ENCODE assay signal across 8 cellular contexts in genomic region chr12:120677765-120678473, GRCh38. TPM values are rescaled to one million over a fixed set of nuclear protein-coding genes. Genes with fewer than 3 reads are reported as not detected.
DNase-seq lines count a peak whose midpoint lies in the region; ATAC-seq, FAIRE-seq and TF ChIP-seq lines count a peak whose summit lies in the region.

No MANE protein-coding gene starts in this region.

- H3K4me1 ChIP-seq in CD4-positive, CD25-positive, alpha-beta regulatory T cell (ENCODE audit: control insufficient read depth, insufficient read depth, low read length, poor library complexity, severe bottlenecking) = peaks cover 7% of the 10 kb centered on the region
- peaks cover 0 to 25% (median 2%) of the 10 kb centered on the region in 12 donors for H3K4me1 ChIP-seq in heart left ventricle

- ATAC-seq in CD4-positive, CD25-positive, alpha-beta regulatory T cell (ENCODE audit: low read depth in 2 of 2) = peak; percentile 65
- ATAC-seq in GM21529 (IDR thresholded peaks at IDR 0.05; ENCODE audit: unreplicated experiment) = peak; percentile 58
- peak; percentile 81 to 94 (median 84) for ATAC-seq in heart left ventricle
- ATAC-seq in HG03469 (IDR thresholded peaks at IDR 0.05; ENCODE audit: unreplicated experiment) = no peak

- no peak for TF ChIP-seq CTCF in heart left ventricle (IDR thresholded peaks at IDR 0.05)
- TF ChIP-seq CTCF in progenitor cell of endocrine pancreas (IDR thresholded peaks at IDR 0.05; ENCODE audit: unreplicated experiment) = no peak

- peaks cover 22% of the 10 kb centered on the region for H3K27me3 Mint-ChIP-seq in CD4-positive, CD25-positive, alpha-beta regulatory T cell
- peaks cover 2% of the 10 kb centered on the region for H3K27me3 Mint-ChIP-seq in progenitor cell of endocrine pancreas

- intact Hi-C loops in heart left ventricle (cut with DNase I) = no loop called here

- H3K4me3 Mint-ChIP-seq in CD4-positive, CD25-positive, alpha-beta regulatory T cell = no peak overlapping the region
- no peak overlapping the region for H3K4me3 Mint-ChIP-seq in progenitor cell of endocrine pancreas (ENCODE audit: low read depth)

- peaks cover 0 to 3% (median 0%) of the 10 kb centered on the region in 7 donors for H3K9me3 Mint-ChIP-seq in CD4-positive, CD25-positive, alpha-beta regulatory T cell
- H3K9me3 Mint-ChIP-seq in progenitor cell of endocrine pancreas (ENCODE audit: low read depth) = no peaks in the 10 kb centered on the region

- H3K4me1 Mint-ChIP-seq in CD4-positive, CD25-positive, alpha-beta regulatory T cell = peaks cover 0 to 6% (median 3%) of the 10 kb centered on the region in 4 donors
- H3K4me1 Mint-ChIP-seq in progenitor cell of endocrine pancreas (ENCODE audit: low read depth) = no peaks in the 10 kb centered on the region

- FAIRE-seq in RCC 7860 (lab: Jason Lieb, UNC) = no peak

- no peaks in the 10 kb centered on the region for H3K9me3 ChIP-seq in CD4-positive, CD25-positive, alpha-beta regulatory T cell (ENCODE audit: control insufficient read depth in 2 of 2, low read length in 2 of 2)
- H3K9me3 ChIP-seq in heart left ventricle = no peaks in the 10 kb centered on the region

- no peaks in the 10 kb centered on the region for H3K36me3 ChIP-seq in CD4-positive, CD25-positive, alpha-beta regulatory T cell (ENCODE audit: control insufficient read depth, insufficient read depth, low read length)
- no peaks in the 10 kb centered on the region for H3K36me3 ChIP-seq in heart left ventricle

- H3K36me3 Mint-ChIP-seq in CD4-positive, CD25-positive, alpha-beta regulatory T cell = no peaks in the 10 kb centered on the region
- H3K36me3 Mint-ChIP-seq in progenitor cell of endocrine pancreas (ENCODE audit: insufficient read depth) = no peaks in the 10 kb centered on the region

- peak overlapping the region in 2 of 3 donors; percentile 60 to 76 for H3K27ac Mint-ChIP-seq in CD4-positive, CD25-positive, alpha-beta regulatory T cell
- H3K27ac Mint-ChIP-seq in progenitor cell of endocrine pancreas = no peak overlapping the region

- DNase-seq in CD4-positive, CD25-positive, alpha-beta regulatory T cell = peak in 1 of 3 donors; percentile 68
- DNase-seq in RCC 7860 (ENCODE audit: low spot score) (peak; percentile 19), heart left ventricle (peak; percentile 55 to 72 (median 61)), C1 segment of cervical spinal cord (lab: John Stamatoyannopoulos, UW) (no peak), progenitor cell of endocrine pancreas (ENCODE audit: low spot score, unreplicated experiment) (no peak)
- no peak for DNase-seq in effector CD8-positive, alpha-beta T cell (lab: John Stamatoyannopoulos, UW)

- WGBS in heart left ventricle, 4 donors = 40 to 47% (median 46%) methylated on average over 5 to 7 of the region's 7 CpGs

- no peaks in the 10 kb centered on the region for H3K27me3 ChIP-seq in CD4-positive, CD25-positive, alpha-beta regulatory T cell (ENCODE audit: control insufficient read depth, insufficient read depth, low read length)
- no peaks in the 10 kb centered on the region for H3K27me3 ChIP-seq in heart left ventricle

- no peak overlapping the region for H3K4me3 ChIP-seq in CD4-positive, CD25-positive, alpha-beta regulatory T cell (ENCODE audit: low read depth, low read length)
- no peak overlapping the region for H3K4me3 ChIP-seq in heart left ventricle

- no peak overlapping the region for H3K27ac ChIP-seq in CD4-positive, CD25-positive, alpha-beta regulatory T cell (ENCODE audit: insufficient read depth, low read length, poor library complexity, severe bottlenecking)
- H3K27ac ChIP-seq in heart left ventricle = peak overlapping the region; percentile 56 to 89 (median 78)

- TF ChIP-seq POLR2A in heart left ventricle (IDR thresholded peaks at IDR 0.05) = no peak

RNA-seq across cellular contexts. Expression of gene MLEC, which starts 9.0 kb away (rescaled TPM):
- total RNA-seq in CD4-positive, CD25-positive, alpha-beta regulatory T cell = 28.2 TPM
- 10 to 100 TPM; 41.0 to 61.4 (median 44.7) TPM for polyA plus RNA-seq in CD4-positive, CD25-positive, alpha-beta regulatory T cell
- total RNA-seq in heart left ventricle = 100 to 1,000 TPM in 7 of 9 donors, 10 to 100 TPM in 2; 91.0 to 150 (median 117) TPM
- polyA plus RNA-seq in heart left ventricle = 100 to 1,000 TPM in 1 of 2 donors, 10 to 100 TPM in 1; 39.2 to 111 TPM
- 174 and 187 TPM in 2 replicates for total RNA-seq in progenitor cell of endocrine pancreas

RNA-seq across cellular contexts. Expression of gene UNC119B, which starts 32.3 kb away (rescaled TPM):
- total RNA-seq in CD4-positive, CD25-positive, alpha-beta regulatory T cell = 10.9 TPM
- polyA plus RNA-seq in CD4-positive, CD25-positive, alpha-beta regulatory T cell = 1 to 10 TPM; 6.6 to 9.4 (median 8.0) TPM
- total RNA-seq in heart left ventricle (10 to 100 TPM in 6 of 9 donors, 1 to 10 TPM in 3; 9.1 to 12.6 (median 10.7) TPM), progenitor cell of endocrine pancreas (62.5 and 66.6 TPM in 2 replicates)
- 10 to 100 TPM in 1 of 2 donors, 1 to 10 TPM in 1; 3.9 to 13.7 TPM for polyA plus RNA-seq in heart left ventricle

RNA-seq across cellular contexts. Expression of gene CABP1, which starts 37.5 kb away (rescaled TPM):
- total RNA-seq in CD4-positive, CD25-positive, alpha-beta regulatory T cell = not detected
- polyA plus RNA-seq in CD4-positive, CD25-positive, alpha-beta regulatory T cell = not detected
- total RNA-seq in heart left ventricle (1 to 10 TPM; 2.4 to 9.1 (median 3.8) TPM), progenitor cell of endocrine pancreas (0.19 and 0.49 TPM in 2 replicates)
- 1 to 10 TPM; 2.9 to 9.9 TPM for polyA plus RNA-seq in heart left ventricle

RNA-seq across cellular contexts. Expression of gene ACADS, which starts 47.7 kb away (rescaled TPM):
- 10.9 TPM for total RNA-seq in CD4-positive, CD25-positive, alpha-beta regulatory T cell
- polyA plus RNA-seq in CD4-positive, CD25-positive, alpha-beta regulatory T cell = 10 to 100 TPM; 26.6 to 29.8 (median 27.4) TPM
- total RNA-seq in heart left ventricle (100 to 1,000 TPM in 2 of 9 donors, 10 to 100 TPM in 7; 56.7 to 213 (median 78.8) TPM), progenitor cell of endocrine pancreas (11.7 and 11.8 TPM in 2 replicates)
- 10 to 100 TPM; 59.6 to 98.7 TPM for polyA plus RNA-seq in heart left ventricle

Comparison
In these comparisons a context has a peak if more than half of its experiments do, and no peak if none do; other contexts are left out.
1. DNase-seq: peak in RCC 7860 (single experiment) and heart left ventricle (5 of 5); none in C1 segment of cervical spinal cord (0 of 14), progenitor cell of endocrine pancreas (single experiment) and effector CD8-positive, alpha-beta T cell (single experiment).